ENCODE assay signal across 1 cellular context in genomic region chr13:41049480-41049879, GRCh38.
TF ChIP-seq lines count a peak whose summit lies in the region.

No MANE protein-coding gene starts in this region.

TF ChIP-seq in HepG2, 621 proteins besides CTCF, POLR2A, EP300 and RAD21 (continued from another document):
- TF ChIP-seq ZSCAN9 (CRISPR knock-in tag; IDR thresholded peaks at IDR 0.05; ENCODE audit: borderline replicate concordance) (no peak), NR2F2 (IDR thresholded peaks at IDR 0.05; ENCODE audit: borderline replicate concordance, low read depth) (no peak)
TF ChIP-seq in HepG2: peak in this region for 1.
